ENCODE assay signal across 1 cellular context in genomic region chr1:211258756-211259595, GRCh38.
TF ChIP-seq lines count a peak whose summit lies in the region.

TSS of gene RCOR3 (plus strand) at chr1:211259366. CDS start at chr1:211259561, 195 bp downstream.

TF ChIP-seq in HEK293, 187 proteins besides CTCF, POLR2A, EP300 and RAD21 (continued from another document):
- peak; percentile 94 for TF ChIP-seq ZBTB8A (tag by site-specific recombination; IDR thresholded peaks at IDR 0.05)
TF ChIP-seq in HEK293: peak in this region for 96.
